7 cellular contexts compared by ENCODE assay signal in the genomic region with DNA sequence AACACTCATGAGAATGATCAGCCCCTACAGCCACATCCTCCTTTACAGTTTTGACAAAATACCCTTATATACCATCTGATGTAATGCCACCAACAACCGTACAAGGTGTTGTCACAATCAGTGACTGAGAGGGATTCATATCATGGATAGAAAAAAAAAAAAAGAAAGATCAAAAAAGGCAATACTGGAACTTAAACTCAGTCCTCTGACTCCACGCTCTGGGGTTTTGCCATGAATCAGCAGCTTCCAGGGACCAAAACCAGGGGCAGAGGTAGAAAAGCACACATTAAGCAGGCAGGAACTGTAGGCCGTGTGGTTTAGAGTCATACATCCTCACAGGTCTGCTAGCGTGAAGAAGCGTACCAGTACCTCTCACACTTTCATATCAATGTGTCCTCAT. TPM values are rescaled to one million over a fixed set of nuclear protein-coding genes. Genes with fewer than 3 reads are reported as not detected.
DNase-seq lines count a peak whose midpoint lies in the region; FAIRE-seq and TF ChIP-seq lines count a peak whose summit lies in the region.
"Not testable (repeated sequence)": the region's sequence is repeated elsewhere in the genome, so short reads cannot be mapped to it uniquely, and the experiment has no call there.

No MANE protein-coding gene starts in this region.

- H3K4me1 ChIP-seq in astrocyte (ENCODE audit: insufficient read depth, low read length); kidney (ENCODE audit: control insufficient read depth in 1 of 2, insufficient read depth in 1 of 2, low read depth in 1 of 2, low read length in 2 of 2): not testable (repeated sequence)

- not testable (repeated sequence) for H3K79me2 ChIP-seq in astrocyte (ENCODE audit: insufficient read depth, low read length)

- not testable (repeated sequence) for H3K4me1 Mint-ChIP-seq in astrocyte (ENCODE audit: low read depth, unreplicated experiment)

- H3K36me3 ChIP-seq in astrocyte (ENCODE audit: insufficient read depth, low read length); kidney (ENCODE audit: control insufficient read depth in 1 of 2, insufficient read depth in 2 of 2, low read length in 2 of 2): not testable (repeated sequence)

- not testable (repeated sequence) for H3K4me2 ChIP-seq in astrocyte (ENCODE audit: low read length)

- peak overlapping the region; percentile 50 for H3K4me3 Mint-ChIP-seq in astrocyte (ENCODE audit: unreplicated experiment)

- not testable (repeated sequence) for H3K27ac Mint-ChIP-seq in astrocyte (ENCODE audit: unreplicated experiment)

- intact Hi-C loops in kidney (cut with DNase I) = not testable (repeated sequence)

- H2AFZ ChIP-seq in astrocyte (ENCODE audit: low read depth, low read length) = not testable (repeated sequence)

- not testable (repeated sequence) for TF ChIP-seq CTCF in GM20000 (IDR thresholded peaks at IDR 0.05; ENCODE audit: extremely low read depth, missing control alignments); astrocyte (IDR thresholded peaks at IDR 0.05; ENCODE audit: insufficient read depth, low read depth, low read length); kidney (IDR thresholded peaks at IDR 0.05; ENCODE audit: borderline replicate concordance, extremely low read depth, insufficient read depth)

- not testable (repeated sequence) for H3K27me3 ChIP-seq in astrocyte (ENCODE audit: insufficient read depth, low read length)

- not testable (repeated sequence) for H3K4me3 ChIP-seq in astrocyte (ENCODE audit: insufficient read depth, low read depth, low read length); kidney (ENCODE audit: low read length in 2 of 2)

- not testable (repeated sequence) for H3K9me3 ChIP-seq in astrocyte (ENCODE audit: insufficient read depth, low read depth, low read length); kidney (ENCODE audit: control insufficient read depth in 1 of 2, low read length in 2 of 2)

- DNase-seq in GM03348 (ENCODE audit: low spot score) = peak; percentile 0
- DNase-seq in GM20000 (ENCODE audit: low spot score) = peak; percentile 2
- peak; percentile 29 for DNase-seq in activated CD4-positive, alpha-beta T cell treated with anti-CD3 and anti-CD28 coated beads for 48 hours
- peak; percentile 34 to 47 for DNase-seq in activated T-cell treated with anti-CD3 and anti-CD28 coated beads, Interleukin-2, amount 50 U/mL, for 48 hours
- not testable (repeated sequence) for DNase-seq in astrocyte (ENCODE audit: low read depth)
- DNase-seq in kidney = peak; percentile 4
- peak; percentile 16 for DNase-seq in stimulated activated CD4-positive, alpha-beta T cell treated with anti-CD3 and anti-CD28 coated beads, Interleukin-1b, Interleukin-23, amount 100 ng/mL, for 48 hours

- FAIRE-seq in astrocyte (lab: Jason Lieb, UNC); kidney (lab: Jason Lieb, UNC): not testable (repeated sequence)

- not testable (repeated sequence) for H3K36me3 Mint-ChIP-seq in astrocyte (ENCODE audit: low read depth, unreplicated experiment)

- not testable (repeated sequence) for H3K27me3 Mint-ChIP-seq in astrocyte (ENCODE audit: low read depth, unreplicated experiment)

- H3K27ac ChIP-seq in astrocyte (ENCODE audit: low read depth, low read length); kidney (ENCODE audit: low read depth in 2 of 2, low read length in 2 of 2): not testable (repeated sequence)

- H3K9me3 Mint-ChIP-seq in astrocyte (ENCODE audit: unreplicated experiment) = not testable (repeated sequence)

- H3K9ac ChIP-seq in astrocyte (ENCODE audit: low read length); kidney (ENCODE audit: low read length in 2 of 2): not testable (repeated sequence)

- not testable (repeated sequence) for H4K20me1 ChIP-seq in astrocyte (ENCODE audit: insufficient read depth, low read length)

RNA-seq across cellular contexts. Expression of a gene that starts 1.6 kb away (rescaled TPM):
- total RNA-seq in astrocyte (0.12 and 0.30 TPM in 2 replicates), kidney (2.5 TPM)
- polyA plus RNA-seq in kidney (ENCODE audit: insufficient read depth, low read depth, low replicate concordance) = 0.45 TPM
